ENCODE assay signal across 4 cellular contexts in the genomic region with DNA sequence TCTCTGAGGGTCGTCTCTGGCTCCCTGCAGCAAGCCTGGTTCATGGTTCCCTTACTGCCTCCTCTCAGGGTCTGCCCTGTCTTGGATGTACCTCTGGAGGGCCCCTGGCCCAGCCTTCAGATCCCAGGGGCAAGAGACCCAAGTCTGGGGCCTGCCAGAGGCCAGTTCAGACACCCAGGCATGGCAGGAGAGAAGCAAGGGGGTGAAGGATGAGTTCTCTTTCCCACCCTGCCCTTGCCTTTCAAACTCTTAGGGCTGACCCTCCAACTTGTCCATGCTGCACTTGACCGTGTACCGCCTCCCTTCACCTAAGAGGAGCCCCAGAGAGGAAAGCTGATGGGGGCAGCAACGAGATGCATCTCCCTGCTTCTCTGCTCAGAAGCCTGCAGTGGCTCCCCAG. TPM values are rescaled to one million over a fixed set of nuclear protein-coding genes. Genes with fewer than 3 reads are reported as not detected.
"Had no signal": no experiment of that assay in that cellular context is flagged by ENCODE, and none has a peak within 500 bp of the region (broad histone marks: within the 10 kb centered on the region; RNA-seq: fewer than 3 reads in every experiment).

No MANE protein-coding gene starts in this region.

- H3K4me3 ChIP-seq: GM12878 had no signal

- DNase-seq: GDM1, GF-D8 had no signal

- ATAC-seq: GM12878 had no signal

RNA-seq across cellular contexts. Expression of a gene that starts 4.2 kb away (rescaled TPM):
- total RNA-seq: G401, GM12878 had no signal
